Comparison of ENCODE assay signal across 8 cellular contexts in the genomic region with DNA sequence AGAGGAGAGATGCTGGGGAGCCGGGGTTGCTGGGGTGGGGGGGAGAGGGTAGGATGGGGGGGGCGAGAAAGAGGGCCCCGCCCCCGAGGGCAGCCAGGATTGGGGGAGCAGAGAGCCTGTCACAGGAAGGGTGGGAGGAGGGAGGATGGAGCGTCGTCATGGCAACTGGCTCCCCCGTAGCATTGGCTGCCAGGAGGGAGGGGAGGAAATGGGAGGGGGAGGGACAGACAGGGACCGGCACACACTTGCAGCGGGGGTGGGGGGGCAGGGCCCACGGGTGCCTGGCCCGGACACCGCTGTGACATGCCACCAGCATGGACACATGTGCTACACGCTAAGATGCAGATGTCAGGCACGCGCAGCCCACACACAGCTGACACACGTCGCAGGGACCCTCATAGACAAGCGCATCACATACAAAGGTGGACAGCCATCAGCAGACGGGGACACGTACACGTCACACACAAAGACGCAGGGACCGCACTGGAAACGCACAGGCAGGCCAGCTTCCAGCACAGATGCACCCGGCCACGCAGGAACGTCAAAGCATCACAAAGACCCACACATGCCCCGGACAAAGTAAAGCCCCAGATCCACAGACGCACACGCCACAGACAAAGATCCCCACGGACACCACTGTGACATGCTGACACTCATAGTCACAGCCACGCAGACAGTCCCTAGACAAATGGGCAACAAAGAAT. TPM values are rescaled to one million over a fixed set of nuclear protein-coding genes. Genes with fewer than 3 reads are reported as not detected.
A peak's percentile ranks its signal among the peaks of the same experiment; 100 is the strongest.
DNase-seq lines count a peak whose midpoint lies in the region; ATAC-seq and TF ChIP-seq lines count a peak whose summit lies in the region.

A gene with protein sequence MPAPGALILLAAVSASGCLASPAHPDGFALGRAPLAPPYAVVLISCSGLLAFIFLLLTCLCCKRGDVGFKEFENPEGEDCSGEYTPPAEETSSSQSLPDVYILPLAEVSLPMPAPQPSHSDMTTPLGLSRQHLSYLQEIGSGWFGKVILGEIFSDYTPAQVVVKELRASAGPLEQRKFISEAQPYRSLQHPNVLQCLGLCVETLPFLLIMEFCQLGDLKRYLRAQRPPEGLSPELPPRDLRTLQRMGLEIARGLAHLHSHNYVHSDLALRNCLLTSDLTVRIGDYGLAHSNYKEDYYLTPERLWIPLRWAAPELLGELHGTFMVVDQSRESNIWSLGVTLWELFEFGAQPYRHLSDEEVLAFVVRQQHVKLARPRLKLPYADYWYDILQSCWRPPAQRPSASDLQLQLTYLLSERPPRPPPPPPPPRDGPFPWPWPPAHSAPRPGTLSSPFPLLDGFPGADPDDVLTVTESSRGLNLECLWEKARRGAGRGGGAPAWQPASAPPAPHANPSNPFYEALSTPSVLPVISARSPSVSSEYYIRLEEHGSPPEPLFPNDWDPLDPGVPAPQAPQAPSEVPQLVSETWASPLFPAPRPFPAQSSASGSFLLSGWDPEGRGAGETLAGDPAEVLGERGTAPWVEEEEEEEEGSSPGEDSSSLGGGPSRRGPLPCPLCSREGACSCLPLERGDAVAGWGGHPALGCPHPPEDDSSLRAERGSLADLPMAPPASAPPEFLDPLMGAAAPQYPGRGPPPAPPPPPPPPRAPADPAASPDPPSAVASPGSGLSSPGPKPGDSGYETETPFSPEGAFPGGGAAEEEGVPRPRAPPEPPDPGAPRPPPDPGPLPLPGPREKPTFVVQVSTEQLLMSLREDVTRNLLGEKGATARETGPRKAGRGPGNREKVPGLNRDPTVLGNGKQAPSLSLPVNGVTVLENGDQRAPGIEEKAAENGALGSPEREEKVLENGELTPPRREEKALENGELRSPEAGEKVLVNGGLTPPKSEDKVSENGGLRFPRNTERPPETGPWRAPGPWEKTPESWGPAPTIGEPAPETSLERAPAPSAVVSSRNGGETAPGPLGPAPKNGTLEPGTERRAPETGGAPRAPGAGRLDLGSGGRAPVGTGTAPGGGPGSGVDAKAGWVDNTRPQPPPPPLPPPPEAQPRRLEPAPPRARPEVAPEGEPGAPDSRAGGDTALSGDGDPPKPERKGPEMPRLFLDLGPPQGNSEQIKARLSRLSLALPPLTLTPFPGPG (N-terminal part only) (minus strand): TSS at position 36 of the 704 bp plus-strand sequence. CDS start 259 bp downstream, outside the sequence.

- peak within 1 kb of the TSS; percentile 92 for H3K27ac ChIP-seq in cingulate gyrus (ENCODE audit: low read depth, low read length)
- H3K27ac ChIP-seq in neural cell (ENCODE audit: low read length), result peak within 1 kb of the TSS; percentile 94
- no peak within 1 kb of the TSS for H3K27ac ChIP-seq in thymus (ENCODE audit: low read depth)

- peak; percentile 29 for DNase-seq in COLO668 (lab: John Stamatoyannopoulos, UW; ENCODE audit: unreplicated experiment)
- peak; percentile 40 for DNase-seq in NCI-H128 (lab: John Stamatoyannopoulos, UW; ENCODE audit: unreplicated experiment)
- DNase-seq in activated CD4-positive, alpha-beta T cell treated with anti-CD3 and anti-CD28 coated beads for 36 hours, result peak; percentile 88

- TF ChIP-seq RAD21 in neural cell (conservative IDR thresholded peaks at IDR 0.05), result no peak

- H3K4me3 Mint-ChIP-seq in activated CD4-positive, alpha-beta T cell treated with anti-CD3 and anti-CD28 coated beads for 36 hours, result peak within 1 kb of the TSS; percentile 70

- peak within 1 kb of the TSS; percentile 74 for H3K4me3 ChIP-seq in neural cell (ENCODE audit: low read length)
- peak within 1 kb of the TSS; percentile 33 for H3K4me3 ChIP-seq in thymus (ENCODE audit: low read length)

- no peaks in the 10 kb centered on the region for H3K9me3 ChIP-seq in neural cell (ENCODE audit: low read length)
- H3K9me3 ChIP-seq in thymus (ENCODE audit: control insufficient read depth), result no peaks in the 10 kb centered on the region

- peaks cover 10% of the 10 kb centered on the region for H3K4me1 ChIP-seq in thymus (ENCODE audit: control insufficient read depth, insufficient read depth, low read length)

- H2AFZ ChIP-seq in neural cell (ENCODE audit: low read depth, low read length), result peak within 1 kb of the TSS; percentile 65

- H3K36me3 ChIP-seq in neural cell (ENCODE audit: insufficient read depth, low read length) (no peaks in the 10 kb centered on the region), thymus (ENCODE audit: control insufficient read depth, insufficient read depth) (no peaks in the 10 kb centered on the region)

- H3K4me1 Mint-ChIP-seq in activated CD4-positive, alpha-beta T cell treated with anti-CD3 and anti-CD28 coated beads for 36 hours, result peaks cover 8% of the 10 kb centered on the region

- peaks cover 10% of the 10 kb centered on the region for H3K79me2 ChIP-seq in neural cell (replicated peaks; ENCODE audit: insufficient read depth, low read length)

- H3K4me2 ChIP-seq in neural cell (ENCODE audit: low read length), result peak within 1 kb of the TSS; percentile 92

- no peak within 1 kb of the TSS for H3K27ac Mint-ChIP-seq in activated CD4-positive, alpha-beta T cell treated with anti-CD3 and anti-CD28 coated beads for 36 hours

- H4K20me1 ChIP-seq in neural cell (ENCODE audit: insufficient read depth), result no peaks in the 10 kb centered on the region

- TF ChIP-seq EP300 in neural cell (conservative IDR thresholded peaks at IDR 0.05; ENCODE audit: poor library complexity, severe bottlenecking), result peak; percentile 62

- POLR2A ChIA-PET in activated CD4-positive, alpha-beta T cell treated with anti-CD3 and anti-CD28 coated beads for 36 hours (lab: Charles Lee), result no interaction called here

- ATAC-seq in activated CD4-positive, alpha-beta T cell treated with anti-CD3 and anti-CD28 coated beads for 36 hours, result peak; percentile 54
- ATAC-seq in HG03097 (IDR thresholded peaks at IDR 0.05; ENCODE audit: low FRiP score, unreplicated experiment) (no peak), GM19463 (IDR thresholded peaks at IDR 0.05; ENCODE audit: unreplicated experiment) (no peak)

- peaks cover 5% of the 10 kb centered on the region for H3K36me3 Mint-ChIP-seq in activated CD4-positive, alpha-beta T cell treated with anti-CD3 and anti-CD28 coated beads for 36 hours (ENCODE audit: low read depth)

- H3K9me2 ChIP-seq in neural cell (ENCODE audit: insufficient read depth, low read length), result no peaks in the 10 kb centered on the region

- no peak for TF ChIP-seq CTCF in neural cell (IDR thresholded peaks at IDR 0.05; ENCODE audit: poor library complexity, severe bottlenecking)

- WGBS in thymus, result 14% methylated on average over 32 of the region's 32 CpGs

- H3K9me3 Mint-ChIP-seq in activated CD4-positive, alpha-beta T cell treated with anti-CD3 and anti-CD28 coated beads for 36 hours (ENCODE audit: low read depth), result no peaks in the 10 kb centered on the region

- CTCF ChIA-PET in activated CD4-positive, alpha-beta T cell treated with anti-CD3 and anti-CD28 coated beads for 36 hours (lab: Charles Lee), result interaction anchor here (0.6 to 1.0 kb wide), 2 partner anchors 22 to 577 kb away, joined by 3 read pairs; no protein-coding TSS in a partner anchor

- no peaks in the 10 kb centered on the region for H3F3A ChIP-seq in neural cell (ENCODE audit: insufficient read depth, low read length, poor library complexity, severe bottlenecking)

- intact Hi-C loops in activated CD4-positive, alpha-beta T cell treated with anti-CD3 and anti-CD28 coated beads for 36 hours (cut with DNase I, micrococcal nuclease), result loop anchor here (1.0 to 10.0 kb wide), 9 partner anchors 19 to 340 kb away; partner anchors contain the start of genes GRWD1 (in 1 of the 2), HSD17B14 (in 1 of the 2), IZUMO1 (in 1 of the 2) and LIG1 (in 1 of the 2)

- no peaks in the 10 kb centered on the region for H3K27me3 Mint-ChIP-seq in activated CD4-positive, alpha-beta T cell treated with anti-CD3 and anti-CD28 coated beads for 36 hours

- H3K27me3 ChIP-seq in neural cell (ENCODE audit: insufficient read depth, low read depth, low read length) (no peaks in the 10 kb centered on the region), thymus (ENCODE audit: control insufficient read depth, insufficient read depth) (peaks cover 37% of the 10 kb centered on the region)

- H3K9ac ChIP-seq in neural cell (ENCODE audit: low read length), result peak within 1 kb of the TSS; percentile 94

TF ChIP-seq in neural cell, 6 proteins besides CTCF, POLR2A, EP300 and RAD21:
- peak; percentile 87 for TF ChIP-seq POLR2AphosphoS5 (IDR thresholded peaks at IDR 0.05)
- TF ChIP-seq TAF1 (IDR thresholded peaks at IDR 0.05; ENCODE audit: low read depth), result no peak
- TF ChIP-seq, protein P1, sequence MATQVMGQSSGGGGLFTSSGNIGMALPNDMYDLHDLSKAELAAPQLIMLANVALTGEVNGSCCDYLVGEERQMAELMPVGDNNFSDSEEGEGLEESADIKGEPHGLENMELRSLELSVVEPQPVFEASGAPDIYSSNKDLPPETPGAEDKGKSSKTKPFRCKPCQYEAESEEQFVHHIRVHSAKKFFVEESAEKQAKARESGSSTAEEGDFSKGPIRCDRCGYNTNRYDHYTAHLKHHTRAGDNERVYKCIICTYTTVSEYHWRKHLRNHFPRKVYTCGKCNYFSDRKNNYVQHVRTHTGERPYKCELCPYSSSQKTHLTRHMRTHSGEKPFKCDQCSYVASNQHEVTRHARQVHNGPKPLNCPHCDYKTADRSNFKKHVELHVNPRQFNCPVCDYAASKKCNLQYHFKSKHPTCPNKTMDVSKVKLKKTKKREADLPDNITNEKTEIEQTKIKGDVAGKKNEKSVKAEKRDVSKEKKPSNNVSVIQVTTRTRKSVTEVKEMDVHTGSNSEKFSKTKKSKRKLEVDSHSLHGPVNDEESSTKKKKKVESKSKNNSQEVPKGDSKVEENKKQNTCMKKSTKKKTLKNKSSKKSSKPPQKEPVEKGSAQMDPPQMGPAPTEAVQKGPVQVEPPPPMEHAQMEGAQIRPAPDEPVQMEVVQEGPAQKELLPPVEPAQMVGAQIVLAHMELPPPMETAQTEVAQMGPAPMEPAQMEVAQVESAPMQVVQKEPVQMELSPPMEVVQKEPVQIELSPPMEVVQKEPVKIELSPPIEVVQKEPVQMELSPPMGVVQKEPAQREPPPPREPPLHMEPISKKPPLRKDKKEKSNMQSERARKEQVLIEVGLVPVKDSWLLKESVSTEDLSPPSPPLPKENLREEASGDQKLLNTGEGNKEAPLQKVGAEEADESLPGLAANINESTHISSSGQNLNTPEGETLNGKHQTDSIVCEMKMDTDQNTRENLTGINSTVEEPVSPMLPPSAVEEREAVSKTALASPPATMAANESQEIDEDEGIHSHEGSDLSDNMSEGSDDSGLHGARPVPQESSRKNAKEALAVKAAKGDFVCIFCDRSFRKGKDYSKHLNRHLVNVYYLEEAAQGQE (IDR thresholded peaks at IDR 0.05; ENCODE audit: borderline replicate concordance), result peak; percentile 76
- peak; percentile 83 for TF ChIP-seq MXI1 (conservative IDR thresholded peaks at IDR 0.05; ENCODE audit: poor library complexity, severe bottlenecking)
TF ChIP-seq in neural cell: peak in this region for 3.

RNA-seq across cellular contexts. Expression of the gene that starts here (rescaled TPM):
- 1 to 10 TPM; 3.9 to 4.5 TPM for total RNA-seq in activated CD4-positive, alpha-beta T cell treated with anti-CD3 and anti-CD28 coated beads for 36 hours
- polyA plus RNA-seq in neural cell, result 8.1 and 17.1 TPM in 2 replicates
- polyA minus RNA-seq in neural cell, result 26.6 and 33.1 TPM in 2 replicates
- 1.5 TPM for polyA plus RNA-seq in thymus

Comparison
In these comparisons a context has a peak if more than half of its experiments do, and no peak if none do; other contexts are left out.
1. DNase-seq: peak in every context shown above with its lines; median percentile 88 in activated CD4-positive, alpha-beta T cell treated with anti-CD3 and anti-CD28 coated beads for 36 hours; 40 in NCI-H128; 29 in COLO668.